Comparison of ENCODE assay signal across 28 cellular contexts in the genomic region with DNA sequence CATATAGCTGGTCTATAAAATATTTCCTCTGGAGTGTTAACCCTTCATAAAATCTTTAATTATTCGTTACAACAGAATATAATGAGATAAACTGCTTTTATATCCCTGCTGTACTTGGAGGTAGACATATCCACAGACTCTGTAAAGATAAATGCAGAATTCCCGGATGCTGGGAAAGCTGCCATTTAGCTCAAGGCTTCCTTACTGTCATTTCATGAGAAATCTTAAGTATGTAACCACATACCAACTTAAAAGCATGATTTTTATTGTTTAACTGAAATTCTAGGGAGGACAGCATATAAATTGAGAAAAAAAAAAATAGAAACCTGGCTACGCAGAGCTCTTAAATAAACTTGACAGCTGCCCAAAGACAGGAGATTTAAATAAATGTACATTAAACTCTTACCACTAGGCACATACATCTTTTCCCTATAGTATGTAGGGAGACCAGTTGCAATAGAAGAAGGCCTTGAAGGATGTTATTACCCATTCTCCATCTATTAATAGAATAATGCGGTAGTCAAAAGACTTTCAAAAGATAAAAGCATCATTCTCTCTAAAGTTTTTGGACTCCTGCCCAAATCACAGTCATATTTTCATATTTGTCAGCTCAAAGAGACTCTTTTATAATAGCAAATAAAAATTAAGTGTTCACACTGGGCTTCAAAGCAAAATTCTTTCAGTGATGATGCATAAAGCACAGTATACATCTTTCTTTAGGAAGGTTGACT.
A peak's percentile ranks its signal among the peaks of the same experiment; 100 is the strongest.
DNase-seq lines count a peak whose midpoint lies in the region; ATAC-seq, FAIRE-seq and TF ChIP-seq lines count a peak whose summit lies in the region.
"Had no signal": no experiment of that assay in that cellular context is flagged by ENCODE, and none has a peak within 500 bp of the region (broad histone marks: within the 10 kb centered on the region; RNA-seq: fewer than 3 reads in every experiment).

No MANE protein-coding gene starts in this region.

- no peak for TF ChIP-seq POLR2A in GM12892 (IDR thresholded peaks at IDR 0.05; ENCODE audit: low read depth, low read length)

- H3K9me3 Mint-ChIP-seq in activated T-cell treated with anti-CD3 and anti-CD28 coated beads, Interleukin-2, amount 50 U/mL, for 72 hours = peaks cover 0 to 1% of the 10 kb centered on the region in 2 donors
- H3K9me3 Mint-ChIP-seq: brain; CD4-positive, alpha-beta T cell; dendritic cell treated with granulocyte-macrophage colony-stimulating factor and Interleukin-4, amounts not matched to agents 40 ng/mL and 50 ng/mL, for 4 days; natural killer cell; stimulated activated effector memory CD8-positive, alpha-beta T cell treated with anti-CD3 and anti-CD28 coated beads, Interleukin-12 subunit alpha, Interleukin-12 subunit beta, amount 100 ng/mL, for 72 hours had no signal

- no peaks in the 10 kb centered on the region for H3K4me1 Mint-ChIP-seq in activated T-cell treated with anti-CD3 and anti-CD28 coated beads, Interleukin-2, amount 50 U/mL, for 72 hours (ENCODE audit: low read depth)
- H3K4me1 Mint-ChIP-seq: stimulated activated effector memory CD8-positive, alpha-beta T cell treated with anti-CD3 and anti-CD28 coated beads, Interleukin-12 subunit alpha, Interleukin-12 subunit beta, amount 100 ng/mL, for 72 hours had no signal

- no peak for FAIRE-seq in GM12892 (lab: Jason Lieb, UNC)
- FAIRE-seq: endothelial cell of umbilical vein, GM12891, GM19239, H54, kidney had no signal

- intact Hi-C loops in left colon (cut with DNase I, micrococcal nuclease) = no loop called here

- H3K4me3 ChIP-seq in choroid plexus epithelial cell (ENCODE audit: low read depth, low read length) = no peak overlapping the region
- H3K4me3 ChIP-seq: gastrocnemius medialis, suprapubic skin had no signal

- ATAC-seq in GM21515 (IDR thresholded peaks at IDR 0.05; ENCODE audit: unreplicated experiment) (no peak), left colon (no peak)
- no peak for ATAC-seq in activated T-cell treated with anti-CD3 and anti-CD28 coated beads, Interleukin-2, amount 50 U/mL, for 72 hours (replicated peaks in 1 of 2)
- ATAC-seq: gastrocnemius medialis; natural killer cell; stimulated activated effector memory CD8-positive, alpha-beta T cell treated with anti-CD3 and anti-CD28 coated beads, Interleukin-12 subunit alpha, Interleukin-12 subunit beta, amount 100 ng/mL, for 72 hours had no signal

- no peaks in the 10 kb centered on the region for H3K36me3 Mint-ChIP-seq in activated T-cell treated with anti-CD3 and anti-CD28 coated beads, Interleukin-2, amount 50 U/mL, for 72 hours (ENCODE audit: insufficient read depth in 2 of 2)
- H3K36me3 Mint-ChIP-seq: brain; natural killer cell; stimulated activated effector memory CD8-positive, alpha-beta T cell treated with anti-CD3 and anti-CD28 coated beads, Interleukin-12 subunit alpha, Interleukin-12 subunit beta, amount 100 ng/mL, for 72 hours had no signal

- TF ChIP-seq CTCF in choroid plexus epithelial cell (conservative IDR thresholded peaks at IDR 0.05; ENCODE audit: low read depth, low read length) = no peak

- H3K4me3 Mint-ChIP-seq in activated T-cell treated with anti-CD3 and anti-CD28 coated beads, Interleukin-2, amount 50 U/mL, for 72 hours = no peak overlapping the region
- H3K4me3 Mint-ChIP-seq: brain; CD4-positive, alpha-beta T cell; dendritic cell treated with granulocyte-macrophage colony-stimulating factor and Interleukin-4, amounts not matched to agents 40 ng/mL and 50 ng/mL, for 4 days; natural killer cell; stimulated activated effector memory CD8-positive, alpha-beta T cell treated with anti-CD3 and anti-CD28 coated beads, Interleukin-12 subunit alpha, Interleukin-12 subunit beta, amount 100 ng/mL, for 72 hours had no signal

- H3K27ac Mint-ChIP-seq in activated T-cell treated with anti-CD3 and anti-CD28 coated beads, Interleukin-2, amount 50 U/mL, for 72 hours = no peak overlapping the region
- H3K27ac Mint-ChIP-seq: CD4-positive, alpha-beta T cell; dendritic cell treated with granulocyte-macrophage colony-stimulating factor and Interleukin-4, amounts not matched to agents 40 ng/mL and 50 ng/mL, for 4 days; natural killer cell; stimulated activated effector memory CD8-positive, alpha-beta T cell treated with anti-CD3 and anti-CD28 coated beads, Interleukin-12 subunit alpha, Interleukin-12 subunit beta, amount 100 ng/mL, for 72 hours had no signal

- H3K27me3 Mint-ChIP-seq in activated T-cell treated with anti-CD3 and anti-CD28 coated beads, Interleukin-2, amount 50 U/mL, for 72 hours (ENCODE audit: low read depth) = no peaks in the 10 kb centered on the region
- H3K27me3 Mint-ChIP-seq: brain; CD4-positive, alpha-beta T cell; dendritic cell treated with granulocyte-macrophage colony-stimulating factor and Interleukin-4, amounts not matched to agents 40 ng/mL and 50 ng/mL, for 4 days had no signal

- peak; percentile 51 for DNase-seq in ELR (ENCODE audit: low read depth)
- peak; percentile 96 for DNase-seq in SK-MEL-5 (ENCODE audit: low read depth, low spot score)
- DNase-seq in choroid plexus epithelial cell (ENCODE audit: low read depth) = peak; percentile 63
- DNase-seq in myocyte (ENCODE audit: low read depth) = peak; percentile 47
- no peak for DNase-seq in activated T-cell treated with anti-CD3 and anti-CD28 coated beads, Interleukin-2, amount 50 U/mL, for 72 hours
- DNase-seq in GM12892 (ENCODE audit: insufficient read length) = no peak
- DNase-seq in left colon = no peak
- DNase-seq: activated CD4-positive, alpha-beta T cell treated with anti-CD3 and anti-CD28 coated beads for 1 hour; activated CD8-positive, alpha-beta memory T cell treated with anti-CD3 and anti-CD28 coated beads for 24 hours; activated naive CD4-positive, alpha-beta T cell treated with anti-CD3 and anti-CD28 coated beads, Interleukin-2, amount 50 U/mL, for 16 hours; activated T-cell treated with anti-CD3 and anti-CD28 coated beads, Interleukin-2, amount 50 U/mL, for 48 hours; CD4-positive, alpha-beta T cell; gastrocnemius medialis; kidney; mesenchymal stem cell; natural killer cell; NCI-H2107; NCI-H524; RPMI8226 had no signal

- in situ Hi-C loops in SK-MEL-5 (cut with HindIII; ENCODE audit: low pct_unique_long_range_greater_than_20kb, low sequenced_read_pairs) = no loop called here

Comparison
In these comparisons a context has a peak if more than half of its experiments do, and no peak if none do; other contexts are left out.
1. DNase-seq: peak in ELR (single experiment), SK-MEL-5 (single experiment), choroid plexus epithelial cell (single experiment) and myocyte (single experiment); none in activated T-cell treated with anti-CD3 and anti-CD28 coated beads, Interleukin-2, amount 50 U/mL, for 72 hours (0 of 2), GM12892 (single experiment) and left colon (0 of 2).